28 cellular contexts compared by ENCODE assay signal in the genomic region with DNA sequence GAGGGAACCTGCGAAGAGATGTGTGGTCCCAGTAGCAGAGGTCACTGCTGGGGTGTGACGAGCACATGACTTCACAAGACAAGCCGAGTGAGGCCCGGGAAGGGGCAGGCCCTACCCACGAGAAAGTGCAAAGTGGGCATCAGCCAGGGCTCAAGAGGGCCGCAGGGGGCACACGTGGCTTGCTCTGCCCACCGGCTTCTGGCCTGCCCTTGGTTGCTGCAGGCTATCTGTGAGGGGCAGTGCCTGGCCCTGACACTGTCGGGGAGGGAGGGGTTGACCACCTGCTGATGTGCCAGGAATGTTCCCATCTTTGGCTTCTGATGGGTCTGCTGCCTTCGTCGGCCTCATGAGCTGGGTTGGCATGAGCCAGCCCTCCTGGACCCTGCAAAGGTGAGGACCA.
"Had no signal": no experiment of that assay in that cellular context is flagged by ENCODE, and none has a peak within 500 bp of the region (broad histone marks: within the 10 kb centered on the region; RNA-seq: fewer than 3 reads in every experiment).

No MANE protein-coding gene starts in this region.

- ATAC-seq: activated T-cell treated with anti-CD3 and anti-CD28 coated beads, Interleukin-2, amount 50 U/mL, for 72 hours; activated T-helper 17 cell treated with anti-CD3 and anti-CD28 coated beads, Interleukin-2, amount 50 U/mL, for 72 hours; Right ventricle myocardium inferior had no signal

- H3K9me3 ChIP-seq: ascending aorta, Peyer's patch had no signal

- H3K4me3 ChIP-seq: ascending aorta, cardiac muscle cell, Peyer's patch had no signal

- H3K27ac ChIP-seq: ascending aorta, cardiac muscle cell, Peyer's patch, WERI-Rb-1 had no signal

- DNase-seq: activated CD4-positive, alpha-beta memory T cell treated with anti-CD3 and anti-CD28 coated beads, Interleukin-2, amount 10 ng/mL, durations not matched to agents 7 days and 5 days; activated CD4-positive, alpha-beta T cell treated with anti-CD3 and anti-CD28 coated beads for 1 hour; activated CD4-positive, alpha-beta T cell treated with anti-CD3 and anti-CD28 coated beads for 48 hours; activated CD4-positive, CD25-positive, alpha-beta regulatory T cell; activated effector memory CD4-positive, alpha-beta T cell treated with anti-CD3 and anti-CD28 coated beads, Interleukin-2, amount 50 U/mL, for 16 hours; activated naive CD4-positive, alpha-beta T cell treated with Interleukin-2 at 50 U/mL for 16 hours; activated naive CD8-positive, alpha-beta T cell treated with anti-CD3 and anti-CD28 coated beads, Interleukin-2, amount 10 ng/mL, durations not matched to agents 7 days and 5 days; activated T-cell treated with anti-CD3 and anti-CD28 coated beads, Interleukin-2, amount 50 U/mL, for 1 hour; activated T-cell treated with anti-CD3 and anti-CD28 coated beads, Interleukin-2, amount 50 U/mL, for 72 hours; amygdala; Karpas-422; NCI-H1105; NCI-H1417 treated with DMSO at 0.1 percent for 48 hours; NCI-H187 treated with DMSO at 0.1 percent for 48 hours; NCI-H2081; NCI-H2171 treated with DMSO at 0.1 percent for 48 hours; NCI-H2227 treated with DMSO at 0.1 percent for 48 hours; NCI-H446 treated with DMSO at 0.1 percent for 48 hours; NCI-H524; Peyer's patch; RPMI8226; SIG-M5; T1000; WERI-Rb-1 had no signal

- H3K27me3 ChIP-seq: ascending aorta, Peyer's patch had no signal
